ENCODE assay signal across 9 cellular contexts in the genomic region with DNA sequence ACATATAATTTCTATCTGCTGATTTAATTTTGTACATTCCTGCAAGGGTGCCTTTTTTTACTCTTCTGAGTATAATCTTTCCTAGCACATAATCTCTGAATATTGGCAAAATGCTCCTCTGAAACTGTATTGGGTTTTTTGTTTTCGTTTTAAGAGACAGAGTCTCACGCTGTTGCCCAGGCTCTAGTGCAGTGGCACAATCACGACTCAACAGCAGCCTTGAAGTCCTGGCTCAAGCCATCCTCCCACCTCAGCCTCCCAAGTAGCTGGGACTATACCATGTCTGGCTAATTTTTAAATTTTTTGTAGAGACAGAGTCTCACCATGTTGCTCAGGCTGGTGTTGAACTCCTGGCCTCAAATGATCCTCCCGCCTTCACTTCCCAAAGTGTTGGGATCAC.
DNase-seq lines count a peak whose midpoint lies in the region; ATAC-seq, FAIRE-seq and TF ChIP-seq lines count a peak whose summit lies in the region.
"Had no signal": no experiment of that assay in that cellular context is flagged by ENCODE, and none has a peak within 500 bp of the region (broad histone marks: within the 10 kb centered on the region; RNA-seq: fewer than 3 reads in every experiment).

No MANE protein-coding gene starts in this region.

- H3K4me3 ChIP-seq in ACC112 (ENCODE audit: low read depth, low read length) (peak overlapping the region; percentile 79), bronchial epithelial cell (ENCODE audit: low read depth, low read length) (peak overlapping the region; percentile 89), mucosa of stomach (ENCODE audit: low read length) (no peak overlapping the region), foreskin fibroblast (ENCODE audit: low read depth in 1 of 2, low read length in 2 of 2) (peak overlapping the region in 1 of 2 donors; percentile 48)
- peak overlapping the region; percentile 62 for H3K4me3 ChIP-seq in Jurkat, Clone E6-1 (ENCODE audit: low read length)

- FAIRE-seq in bronchial epithelial cell (lab: Jason Lieb, UNC): no peak

- no peaks in the 10 kb centered on the region for H3K9me3 ChIP-seq in mucosa of stomach (ENCODE audit: control insufficient read depth, low read length)

- H3K4me1 ChIP-seq in ACC112 (ENCODE audit: control insufficient read depth, insufficient read depth, low read length, unreplicated experiment) (peaks cover 49% of the 10 kb centered on the region), mucosa of stomach (ENCODE audit: control insufficient read depth, insufficient read depth, low read length) (peaks cover 32% of the 10 kb centered on the region)

- peak overlapping the region; percentile 96 for H3K27ac ChIP-seq in ACC112 (ENCODE audit: low read depth, low read length)

- peaks cover 75% of the 10 kb centered on the region for H3K79me2 ChIP-seq in ACC112 (ENCODE audit: control insufficient read depth, insufficient read depth, low read length, unreplicated experiment)

- no peak for DNase-seq in Jurkat, Clone E6-1 (ENCODE audit: low read depth, low spot score)
- no peak for DNase-seq in bronchial epithelial cell (ENCODE audit: low read depth)
- DNase-seq in NCI-H524 treated with DMSO at 0.1 percent for 48 hours (lab: John Stamatoyannopoulos, UW): no peak
- DNase-seq in foreskin fibroblast: no peak
- DNase-seq: H7 had no signal

- H3K27me3 ChIP-seq in ACC112 (ENCODE audit: insufficient read depth, low read length): no peaks in the 10 kb centered on the region
- no peaks in the 10 kb centered on the region for H3K27me3 ChIP-seq in bronchial epithelial cell (ENCODE audit: control insufficient read depth, insufficient read depth, low read length)
- no peaks in the 10 kb centered on the region for H3K27me3 ChIP-seq in mucosa of stomach (ENCODE audit: control insufficient read depth, insufficient read depth, low read length)

- TF ChIP-seq CTCF in bronchial epithelial cell (IDR thresholded peaks at IDR 0.05; ENCODE audit: insufficient read depth, low read length, severe bottlenecking) (no peak), foreskin fibroblast (IDR thresholded peaks at IDR 0.05; ENCODE audit: low read depth, low read length) (no peak)

- no peaks in the 10 kb centered on the region for H3K36me3 ChIP-seq in ACC112 (ENCODE audit: insufficient read depth, low read length)
- H3K36me3 ChIP-seq in bronchial epithelial cell (ENCODE audit: control insufficient read depth, insufficient read depth, low read length): peaks cover 4% of the 10 kb centered on the region
- H3K36me3 ChIP-seq in mucosa of stomach (ENCODE audit: control insufficient read depth, insufficient read depth, low read length): no peaks in the 10 kb centered on the region

- peak overlapping the region; percentile 40 for H3K9ac ChIP-seq in mucosa of stomach (ENCODE audit: low read length)

- no peak for ATAC-seq in GM21576 (IDR thresholded peaks at IDR 0.05; ENCODE audit: unreplicated experiment)
- ATAC-seq in HG03159 (IDR thresholded peaks at IDR 0.05; ENCODE audit: unreplicated experiment): no peak

- no peak overlapping the region for H2AFZ ChIP-seq in ACC112 (ENCODE audit: low read length, unreplicated experiment)
